Comparison of ENCODE assay signal across 16 cellular contexts in the genomic region with DNA sequence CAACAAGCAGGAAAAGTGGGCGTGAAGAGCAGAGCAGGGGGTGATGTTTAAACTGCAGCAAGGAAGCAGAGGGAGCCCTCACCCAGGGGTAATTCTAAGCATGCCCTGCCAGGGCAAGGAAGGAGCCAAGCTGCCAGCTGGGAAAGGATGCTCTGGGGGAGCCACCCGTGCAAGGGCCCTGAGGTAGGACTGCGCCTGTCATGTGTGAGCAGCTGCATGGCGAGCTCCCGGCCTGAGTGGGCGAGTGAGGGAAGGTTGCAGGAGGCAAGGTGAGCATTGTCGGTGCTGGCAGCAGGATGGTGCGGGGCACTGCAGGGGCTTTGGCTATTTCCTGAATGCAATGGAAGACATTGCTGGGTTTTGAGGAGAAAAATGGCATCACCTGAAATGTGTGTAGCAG.
"Had no signal": no experiment of that assay in that cellular context is flagged by ENCODE, and none has a peak within 500 bp of the region (broad histone marks: within the 10 kb centered on the region; RNA-seq: fewer than 3 reads in every experiment).

No MANE protein-coding gene starts in this region.

- H3K4me3 ChIP-seq: dorsolateral prefrontal cortex, heart left ventricle, left lung, lower lobe of right lung, skin epidermis, tibial nerve had no signal

- H3K36me3 ChIP-seq: heart left ventricle, left lung, lower lobe of right lung, tibial nerve had no signal

- H3K9me3 ChIP-seq: heart left ventricle, left lung, lower lobe of right lung, tibial nerve had no signal

- ATAC-seq: esophagus mucosa; heart left ventricle; left lung; lower lobe of right lung; naive thymus-derived CD4-positive, alpha-beta T cell; sciatic nerve had no signal

- H3K27me3 ChIP-seq: heart left ventricle, left lung, tibial nerve had no signal

- DNase-seq: central memory CD4-positive, alpha-beta T cell; cortex of kidney; dorsolateral prefrontal cortex; effector memory CD4-positive, alpha-beta T cell; heart left ventricle; hippocampal formation; islet precursor cell; lower lobe of right lung; mesendoderm; naive thymus-derived CD4-positive, alpha-beta T cell; posterior cingulate gyrus had no signal

- H3K4me1 ChIP-seq: lower lobe of right lung had no signal

- H3K27ac ChIP-seq: dorsolateral prefrontal cortex, left lung, lower lobe of right lung, tibial nerve had no signal
